In the genomic region with DNA sequence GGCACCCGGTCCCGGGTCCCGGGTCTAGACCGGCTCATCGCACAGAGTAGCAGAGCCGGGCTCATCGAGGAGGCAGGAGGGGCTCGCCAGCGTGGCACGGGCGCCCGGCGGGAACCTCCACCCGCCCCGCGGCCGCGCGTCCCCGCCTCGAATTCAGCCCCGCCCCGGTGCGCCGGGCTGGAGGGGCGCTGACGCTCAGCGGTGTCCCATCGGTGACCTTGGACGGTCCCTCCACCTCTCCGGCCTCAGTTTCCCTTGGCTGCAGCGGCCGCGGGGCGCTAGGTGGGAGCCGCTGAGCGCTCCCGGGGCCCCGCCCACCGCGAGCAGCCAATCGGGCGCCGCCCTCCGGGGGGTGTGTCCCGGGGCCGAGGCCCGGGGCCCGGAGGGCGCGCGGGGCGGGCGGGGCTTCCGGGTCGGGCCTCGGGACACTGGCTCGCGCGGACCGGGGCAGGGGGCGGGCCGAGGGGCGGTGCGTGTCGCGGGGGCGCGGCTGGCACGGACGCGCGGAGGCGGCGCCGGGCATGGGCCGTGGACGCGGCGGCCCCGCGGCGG, we compare ENCODE assay signal across 8 cellular contexts. TPM values are rescaled to one million over a fixed set of nuclear protein-coding genes. Genes with fewer than 3 reads are reported as not detected.
DNase-seq lines count a peak whose midpoint lies in the region; ATAC-seq lines count a peak whose summit lies in the region.

Gene PPARA, plus strand, starts transcription at position 529 of the 552 bp plus-strand sequence. CDS start 47,858 bp downstream, outside the sequence.

- peak within 1 kb of the TSS; percentile 87 for H3K9ac ChIP-seq in mesenchymal stem cell (ENCODE audit: low read length)

- no peak within 1 kb of the TSS for H2BK5ac ChIP-seq in mesenchymal stem cell (ENCODE audit: low read depth, low read length, poor library complexity, severe bottlenecking)

- peak within 1 kb of the TSS in 1 of 2 experiments; percentile 18 for H2BK12ac ChIP-seq in mesenchymal stem cell (ENCODE audit: low read length in 2 of 2)

- peak within 1 kb of the TSS; percentile 93 for H3K4me2 ChIP-seq in mesenchymal stem cell (ENCODE audit: low read length, poor library complexity, severe bottlenecking)

- no peak within 1 kb of the TSS for H3K23ac ChIP-seq in mesenchymal stem cell (ENCODE audit: low read length in 2 of 2)

- H3K27me3 ChIP-seq in ACC112 (ENCODE audit: insufficient read depth, low read length), result peaks cover 26% of the 10 kb centered on the region
- H3K27me3 ChIP-seq in mesenchymal stem cell (ENCODE audit: control insufficient read depth in 1 of 2, insufficient read depth in 1 of 2, low read length in 2 of 2), result peaks cover 35 to 39% of the 10 kb centered on the region in 2 experiments

- peaks cover 13% of the 10 kb centered on the region for H3K36me3 Mint-ChIP-seq in activated CD8-positive, alpha-beta memory T cell treated with anti-CD3 and anti-CD28 coated beads, Interleukin-2, amount 10 ng/mL, durations not matched to agents 7 days and 5 days
- H3K36me3 Mint-ChIP-seq in effector memory CD8-positive, alpha-beta T cell (ENCODE audit: insufficient read depth), result peaks cover 17% of the 10 kb centered on the region

- H2BK15ac ChIP-seq in mesenchymal stem cell (ENCODE audit: low read depth, poor library complexity, severe bottlenecking), result peak within 1 kb of the TSS; percentile 75

- peaks cover 20% of the 10 kb centered on the region for H3K4me1 Mint-ChIP-seq in activated CD8-positive, alpha-beta memory T cell treated with anti-CD3 and anti-CD28 coated beads, Interleukin-2, amount 10 ng/mL, durations not matched to agents 7 days and 5 days
- peaks cover 13 to 21% of the 10 kb centered on the region in 2 donors for H3K4me1 Mint-ChIP-seq in effector memory CD8-positive, alpha-beta T cell (ENCODE audit: low read depth in 2 of 2)

- H4K8ac ChIP-seq in mesenchymal stem cell (ENCODE audit: low read length), result peak within 1 kb of the TSS; percentile 51

- H3K4me3 ChIP-seq in ACC112 (ENCODE audit: low read depth, low read length) (peak within 1 kb of the TSS; percentile 89), mesenchymal stem cell (ENCODE audit: insufficient read depth in 1 of 2, low read depth in 1 of 2, low read length in 2 of 2) (peak within 1 kb of the TSS; percentile 74 to 91)

- H3K27ac ChIP-seq in ACC112 (ENCODE audit: low read depth, low read length), result no peak within 1 kb of the TSS
- H3K27ac ChIP-seq in mesenchymal stem cell (ENCODE audit: low read length, poor library complexity, severe bottlenecking), result no peak within 1 kb of the TSS

- H3K4ac ChIP-seq in mesenchymal stem cell (ENCODE audit: low read depth in 1 of 2, low read length in 2 of 2), result peak within 1 kb of the TSS in 1 of 2 experiments; percentile 40

- H3K4me1 ChIP-seq in ACC112 (ENCODE audit: control insufficient read depth, insufficient read depth, low read length, unreplicated experiment), result peaks cover 3% of the 10 kb centered on the region
- peaks cover 10% of the 10 kb centered on the region for H3K4me1 ChIP-seq in mesenchymal stem cell (ENCODE audit: control insufficient read depth, insufficient read depth, low read depth, low read length)

- H3K79me1 ChIP-seq in mesenchymal stem cell (replicated peaks; ENCODE audit: low read length, poor library complexity, severe bottlenecking), result peaks cover 13% of the 10 kb centered on the region

- H3K79me2 ChIP-seq in ACC112 (ENCODE audit: control insufficient read depth, insufficient read depth, low read length, unreplicated experiment), result no peaks in the 10 kb centered on the region

- peaks cover 35% of the 10 kb centered on the region for H3K27me3 Mint-ChIP-seq in activated CD8-positive, alpha-beta memory T cell treated with anti-CD3 and anti-CD28 coated beads, Interleukin-2, amount 10 ng/mL, durations not matched to agents 7 days and 5 days
- no peaks in the 10 kb centered on the region for H3K27me3 Mint-ChIP-seq in effector memory CD8-positive, alpha-beta T cell

- WGBS in mesenchymal stem cell, result under 1% methylated on average over 16 of the region's 83 CpGs

- DNase-seq in NCI-H774 (lab: John Stamatoyannopoulos, UW) (peak; percentile 55), mesenchymal stem cell (peak; percentile 74)
- DNase-seq in activated CD8-positive, alpha-beta memory T cell treated with anti-CD3 and anti-CD28 coated beads, Interleukin-2, amount 10 ng/mL, durations not matched to agents 7 days and 5 days, result peak; percentile 86
- DNase-seq in effector memory CD8-positive, alpha-beta T cell, result peak; percentile 79 to 87 (median 83)
- peak; percentile 76 for DNase-seq in stimulated activated CD8-positive, alpha-beta memory T cell treated with anti-CD3 and anti-CD28 coated beads, Interleukin-12 subunit alpha, Interleukin-12 subunit beta, amount 100 ng/mL, for 24 hours (ENCODE audit: extremely low read depth)

- peak within 1 kb of the TSS; percentile 74 for H3K27ac Mint-ChIP-seq in activated CD8-positive, alpha-beta memory T cell treated with anti-CD3 and anti-CD28 coated beads, Interleukin-2, amount 10 ng/mL, durations not matched to agents 7 days and 5 days
- peak within 1 kb of the TSS; percentile 86 to 87 for H3K27ac Mint-ChIP-seq in effector memory CD8-positive, alpha-beta T cell

- H3K9me3 Mint-ChIP-seq in activated CD8-positive, alpha-beta memory T cell treated with anti-CD3 and anti-CD28 coated beads, Interleukin-2, amount 10 ng/mL, durations not matched to agents 7 days and 5 days (ENCODE audit: low read depth), result no peaks in the 10 kb centered on the region
- H3K9me3 Mint-ChIP-seq in effector memory CD8-positive, alpha-beta T cell, result no peaks in the 10 kb centered on the region

- H3K18ac ChIP-seq in mesenchymal stem cell (ENCODE audit: low read depth in 1 of 2, low read length in 2 of 2), result peak within 1 kb of the TSS; percentile 74 to 89

- CTCF ChIA-PET in activated CD8-positive, alpha-beta memory T cell treated with anti-CD3 and anti-CD28 coated beads, Interleukin-2, amount 10 ng/mL, durations not matched to agents 7 days and 5 days (lab: Charles Lee), result interaction anchor here (1.1 kb wide), 1 partner anchor 22 kb away, joined by 3 read pairs; no protein-coding TSS in a partner anchor

- H2AK5ac ChIP-seq in mesenchymal stem cell (ENCODE audit: low read length, severe bottlenecking), result no peak within 1 kb of the TSS

- H4K91ac ChIP-seq in mesenchymal stem cell (ENCODE audit: low read length), result peak within 1 kb of the TSS; percentile 49

- H2BK120ac ChIP-seq in mesenchymal stem cell (ENCODE audit: low read depth, low read length), result no peak within 1 kb of the TSS

- H3K36me3 ChIP-seq in ACC112 (ENCODE audit: insufficient read depth, low read length) (no peaks in the 10 kb centered on the region), mesenchymal stem cell (ENCODE audit: control insufficient read depth in 1 of 2, insufficient read depth in 2 of 2, low read depth in 1 of 2, low read length in 2 of 2) (peaks cover 16% of the 10 kb centered on the region in 2 experiments)

- peak within 1 kb of the TSS; percentile 77 for H3K4me3 Mint-ChIP-seq in activated CD8-positive, alpha-beta memory T cell treated with anti-CD3 and anti-CD28 coated beads, Interleukin-2, amount 10 ng/mL, durations not matched to agents 7 days and 5 days
- peak within 1 kb of the TSS; percentile 88 to 90 for H3K4me3 Mint-ChIP-seq in effector memory CD8-positive, alpha-beta T cell

- ATAC-seq in GM18519 (IDR thresholded peaks at IDR 0.05; ENCODE audit: low FRiP score, unreplicated experiment) (peak; percentile 45), HG03095 (IDR thresholded peaks at IDR 0.05; ENCODE audit: unreplicated experiment) (peak; percentile 63)
- ATAC-seq in activated CD8-positive, alpha-beta memory T cell treated with anti-CD3 and anti-CD28 coated beads, Interleukin-2, amount 10 ng/mL, durations not matched to agents 7 days and 5 days, result peak; percentile 89
- peak; percentile 72 for ATAC-seq in effector memory CD8-positive, alpha-beta T cell (replicated peaks)

- H2AFZ ChIP-seq in ACC112 (ENCODE audit: low read length, unreplicated experiment) (peak within 1 kb of the TSS; percentile 38), mesenchymal stem cell (ENCODE audit: low read depth, low read length) (peak within 1 kb of the TSS; percentile 57)

- no peaks in the 10 kb centered on the region for H3K9me3 ChIP-seq in mesenchymal stem cell (ENCODE audit: control insufficient read depth, low read length)

- H3K14ac ChIP-seq in mesenchymal stem cell (ENCODE audit: low read length in 2 of 2), result peak within 1 kb of the TSS in 1 of 2 experiments; percentile 74

RNA-seq across cellular contexts. Expression of gene PPARA, which starts in this region (rescaled TPM):
- 10 to 100 TPM; 16.0 to 22.6 TPM for total RNA-seq in activated CD8-positive, alpha-beta memory T cell treated with anti-CD3 and anti-CD28 coated beads, Interleukin-2, amount 10 ng/mL, durations not matched to agents 7 days and 5 days
- 7.7 TPM for polyA plus RNA-seq in mesenchymal stem cell (2013, experiment 1 of 2)
- 6.9 TPM for polyA plus RNA-seq in mesenchymal stem cell (2013, experiment 2 of 2)
